ENCODE assay signal across 1 cellular context in the genomic region with DNA sequence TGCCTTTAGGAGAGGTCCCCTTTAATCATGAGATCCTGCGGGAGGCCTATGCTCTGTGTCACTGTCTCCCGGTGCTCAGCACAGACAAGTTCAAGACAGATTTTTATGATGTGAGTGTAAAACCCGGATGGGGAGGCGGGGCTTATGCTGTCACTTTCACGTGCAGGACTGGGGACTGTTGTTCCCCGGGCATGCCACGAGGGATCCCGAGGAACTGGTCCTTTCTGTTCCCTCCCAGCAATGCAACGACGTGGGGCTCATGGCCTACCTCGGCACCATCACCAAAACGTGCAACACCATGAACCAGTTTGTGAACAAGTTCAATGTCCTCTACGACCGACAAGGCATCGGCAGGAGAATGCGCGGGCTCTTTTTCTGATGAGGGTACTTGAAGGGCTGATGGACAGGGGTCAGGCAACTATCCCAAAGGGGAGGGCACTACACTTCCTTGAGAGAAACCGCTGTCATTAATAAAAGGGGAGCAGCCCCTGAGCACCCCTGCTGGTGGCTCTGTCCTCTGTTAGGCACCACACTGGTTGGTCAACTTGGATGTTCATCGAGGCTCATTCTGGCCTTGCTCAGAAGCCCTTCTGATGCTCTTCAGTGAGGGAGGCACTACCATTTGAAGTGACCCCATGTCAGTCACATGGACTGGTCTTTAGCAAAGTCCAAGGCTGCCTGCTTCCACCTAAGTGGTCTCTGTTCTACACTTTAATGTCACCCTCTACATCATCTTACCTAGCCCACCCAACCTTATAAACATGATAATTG.
TF ChIP-seq lines count a peak whose summit lies in the region.

No MANE protein-coding gene starts in this region.

TF ChIP-seq in K562, 482 proteins besides CTCF, POLR2A, EP300 and RAD21 (continues in another document):
- no peak for TF ChIP-seq ZKSCAN1 (IDR thresholded peaks at IDR 0.05; ENCODE audit: low read depth, low read length)
- no peak for TF ChIP-seq NR4A1 (CRISPR knock-in tag; IDR thresholded peaks at IDR 0.05)
- TF ChIP-seq NR4A1 (tag; IDR thresholded peaks at IDR 0.05) = no peak
- TF ChIP-seq, protein P1, sequence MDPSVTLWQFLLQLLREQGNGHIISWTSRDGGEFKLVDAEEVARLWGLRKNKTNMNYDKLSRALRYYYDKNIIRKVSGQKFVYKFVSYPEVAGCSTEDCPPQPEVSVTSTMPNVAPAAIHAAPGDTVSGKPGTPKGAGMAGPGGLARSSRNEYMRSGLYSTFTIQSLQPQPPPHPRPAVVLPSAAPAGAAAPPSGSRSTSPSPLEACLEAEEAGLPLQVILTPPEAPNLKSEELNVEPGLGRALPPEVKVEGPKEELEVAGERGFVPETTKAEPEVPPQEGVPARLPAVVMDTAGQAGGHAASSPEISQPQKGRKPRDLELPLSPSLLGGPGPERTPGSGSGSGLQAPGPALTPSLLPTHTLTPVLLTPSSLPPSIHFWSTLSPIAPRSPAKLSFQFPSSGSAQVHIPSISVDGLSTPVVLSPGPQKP (CRISPR knock-in tag; IDR thresholded peaks at IDR 0.05) = no peak
- TF ChIP-seq PHB (CRISPR knock-in tag; IDR thresholded peaks at IDR 0.05) = peak; percentile 86; the same call in 1 of the 2 replicates
- no peak for TF ChIP-seq PRMT5 (CRISPR knock-in tag; IDR thresholded peaks at IDR 0.05)
- TF ChIP-seq NR3C1 (CRISPR knock-in tag; IDR thresholded peaks at IDR 0.05) = no peak
- TF ChIP-seq PHF8 (IDR thresholded peaks at IDR 0.05; ENCODE audit: borderline replicate concordance, low read length) = no peak
- no peak for TF ChIP-seq STAG1 (CRISPR knock-in tag; IDR thresholded peaks at IDR 0.05; ENCODE audit: borderline replicate concordance)
- TF ChIP-seq NCOR1 (IDR thresholded peaks at IDR 0.05) = 0 out of 2 replicates have a peak, but pooled peaks have one; percentile 4
- TF ChIP-seq FOXO4 (CRISPR knock-in tag; IDR thresholded peaks at IDR 0.05) = peak; percentile 26; the same call in 1 of the 2 replicates
- TF ChIP-seq, protein P2, sequence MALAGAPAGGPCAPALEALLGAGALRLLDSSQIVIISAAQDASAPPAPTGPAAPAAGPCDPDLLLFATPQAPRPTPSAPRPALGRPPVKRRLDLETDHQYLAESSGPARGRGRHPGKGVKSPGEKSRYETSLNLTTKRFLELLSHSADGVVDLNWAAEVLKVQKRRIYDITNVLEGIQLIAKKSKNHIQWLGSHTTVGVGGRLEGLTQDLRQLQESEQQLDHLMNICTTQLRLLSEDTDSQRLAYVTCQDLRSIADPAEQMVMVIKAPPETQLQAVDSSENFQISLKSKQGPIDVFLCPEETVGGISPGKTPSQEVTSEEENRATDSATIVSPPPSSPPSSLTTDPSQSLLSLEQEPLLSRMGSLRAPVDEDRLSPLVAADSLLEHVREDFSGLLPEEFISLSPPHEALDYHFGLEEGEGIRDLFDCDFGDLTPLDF (CRISPR knock-in tag; IDR thresholded peaks at IDR 0.05) = no peak
- 0 out of 2 replicates have a peak, but pooled peaks have one; percentile 45 for TF ChIP-seq RUNX1 (IDR thresholded peaks at IDR 0.05; ENCODE audit: low read depth)
- TF ChIP-seq ZNF764 (CRISPR knock-in tag; IDR thresholded peaks at IDR 0.05; ENCODE audit: low read depth) = 0 out of 2 replicates have a peak, but pooled peaks have one; percentile 37
- no peak for TF ChIP-seq ZNF408 (CRISPR knock-in tag; IDR thresholded peaks at IDR 0.05; ENCODE audit: low read depth)
- TF ChIP-seq, protein P3, sequence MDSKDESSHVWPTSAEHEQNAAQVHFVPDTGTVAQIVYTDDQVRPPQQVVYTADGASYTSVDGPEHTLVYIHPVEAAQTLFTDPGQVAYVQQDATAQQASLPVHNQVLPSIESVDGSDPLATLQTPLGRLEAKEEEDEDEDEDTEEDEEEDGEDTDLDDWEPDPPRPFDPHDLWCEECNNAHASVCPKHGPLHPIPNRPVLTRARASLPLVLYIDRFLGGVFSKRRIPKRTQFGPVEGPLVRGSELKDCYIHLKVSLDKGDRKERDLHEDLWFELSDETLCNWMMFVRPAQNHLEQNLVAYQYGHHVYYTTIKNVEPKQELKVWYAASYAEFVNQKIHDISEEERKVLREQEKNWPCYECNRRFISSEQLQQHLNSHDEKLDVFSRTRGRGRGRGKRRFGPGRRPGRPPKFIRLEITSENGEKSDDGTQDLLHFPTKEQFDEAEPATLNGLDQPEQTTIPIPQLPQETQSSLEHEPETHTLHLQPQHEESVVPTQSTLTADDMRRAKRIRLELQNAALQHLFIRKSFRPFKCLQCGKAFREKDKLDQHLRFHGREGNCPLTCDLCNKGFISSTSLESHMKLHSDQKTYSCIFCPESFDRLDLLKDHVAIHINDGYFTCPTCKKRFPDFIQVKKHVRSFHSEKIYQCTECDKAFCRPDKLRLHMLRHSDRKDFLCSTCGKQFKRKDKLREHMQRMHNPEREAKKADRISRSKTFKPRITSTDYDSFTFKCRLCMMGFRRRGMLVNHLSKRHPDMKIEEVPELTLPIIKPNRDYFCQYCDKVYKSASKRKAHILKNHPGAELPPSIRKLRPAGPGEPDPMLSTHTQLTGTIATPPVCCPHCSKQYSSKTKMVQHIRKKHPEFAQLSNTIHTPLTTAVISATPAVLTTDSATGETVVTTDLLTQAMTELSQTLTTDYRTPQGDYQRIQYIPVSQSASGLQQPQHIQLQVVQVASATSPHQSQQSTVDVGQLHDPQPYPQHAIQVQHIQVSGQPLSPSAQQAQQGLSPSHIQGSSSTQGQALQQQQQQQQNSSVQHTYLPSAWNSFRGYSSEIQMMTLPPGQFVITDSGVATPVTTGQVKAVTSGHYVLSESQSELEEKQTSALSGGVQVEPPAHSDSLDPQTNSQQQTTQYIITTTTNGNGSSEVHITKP (IDR thresholded peaks at IDR 0.05; ENCODE audit: partially characterized antibody) = peak; percentile 24
- TF ChIP-seq ZZZ3 (IDR thresholded peaks at IDR 0.05) = no peak
- TF ChIP-seq PML (IDR thresholded peaks at IDR 0.05; ENCODE audit: low read length) = peak; percentile 63
- no peak for TF ChIP-seq MYC (IDR thresholded peaks at IDR 0.05; ENCODE audit: low read depth, low read length)
- TF ChIP-seq MYC (CRISPR knock-in tag; IDR thresholded peaks at IDR 0.05; ENCODE audit: borderline replicate concordance, low read depth) = 0 out of 2 replicates have a peak, but pooled peaks have one; percentile 32
- TF ChIP-seq ZNF184 (CRISPR knock-in tag; IDR thresholded peaks at IDR 0.05) = no peak
- peak; percentile 72 for TF ChIP-seq RBFOX2 (IDR thresholded peaks at IDR 0.05; ENCODE audit: low read depth, low read length)
- TF ChIP-seq TOE1 (IDR thresholded peaks at IDR 0.05; ENCODE audit: borderline replicate concordance) = no peak
- TF ChIP-seq TOE1 (CRISPR knock-in tag; IDR thresholded peaks at IDR 0.05; ENCODE audit: borderline replicate concordance, low read depth) = no peak
- TF ChIP-seq FOXK1 (CRISPR knock-in tag; IDR thresholded peaks at IDR 0.05; ENCODE audit: borderline replicate concordance) = 0 out of 2 replicates have a peak, but pooled peaks have one; percentile 42
- peak; percentile 70 for TF ChIP-seq POLR2B (IDR thresholded peaks at IDR 0.05; ENCODE audit: low read depth, partially characterized antibody)
- no peak for TF ChIP-seq MEIS2 (IDR thresholded peaks at IDR 0.05; ENCODE audit: partially characterized antibody)
- TF ChIP-seq HBP1 (CRISPR knock-in tag; IDR thresholded peaks at IDR 0.05) = peak; percentile 57; the same call in 1 of the 2 replicates
- TF ChIP-seq POLR2AphosphoS2 (IDR thresholded peaks at IDR 0.05; ENCODE audit: low read length) = peak; percentile 89; the same call in 1 of the 2 replicates
- 0 out of 2 replicates have a peak, but pooled peaks have one; percentile 61 for TF ChIP-seq XRCC5 (IDR thresholded peaks at IDR 0.05; ENCODE audit: low read depth, low read length)
- TF ChIP-seq ATF4 (CRISPR knock-in tag; IDR thresholded peaks at IDR 0.05) = no peak
- TF ChIP-seq ZNF639 (CRISPR knock-in tag; conservative IDR thresholded peaks at IDR 0.05 in 1 of 2, IDR thresholded peaks at IDR 0.05 in 1 of 2) = no peak
- TF ChIP-seq U2AF2 (optimal IDR thresholded peaks at IDR 0.05; ENCODE audit: low read depth, low read length) = no peak
- 0 out of 2 replicates have a peak, but pooled peaks have one; percentile 12 for TF ChIP-seq CREM (IDR thresholded peaks at IDR 0.05; ENCODE audit: low read depth)
- TF ChIP-seq, protein P4, sequence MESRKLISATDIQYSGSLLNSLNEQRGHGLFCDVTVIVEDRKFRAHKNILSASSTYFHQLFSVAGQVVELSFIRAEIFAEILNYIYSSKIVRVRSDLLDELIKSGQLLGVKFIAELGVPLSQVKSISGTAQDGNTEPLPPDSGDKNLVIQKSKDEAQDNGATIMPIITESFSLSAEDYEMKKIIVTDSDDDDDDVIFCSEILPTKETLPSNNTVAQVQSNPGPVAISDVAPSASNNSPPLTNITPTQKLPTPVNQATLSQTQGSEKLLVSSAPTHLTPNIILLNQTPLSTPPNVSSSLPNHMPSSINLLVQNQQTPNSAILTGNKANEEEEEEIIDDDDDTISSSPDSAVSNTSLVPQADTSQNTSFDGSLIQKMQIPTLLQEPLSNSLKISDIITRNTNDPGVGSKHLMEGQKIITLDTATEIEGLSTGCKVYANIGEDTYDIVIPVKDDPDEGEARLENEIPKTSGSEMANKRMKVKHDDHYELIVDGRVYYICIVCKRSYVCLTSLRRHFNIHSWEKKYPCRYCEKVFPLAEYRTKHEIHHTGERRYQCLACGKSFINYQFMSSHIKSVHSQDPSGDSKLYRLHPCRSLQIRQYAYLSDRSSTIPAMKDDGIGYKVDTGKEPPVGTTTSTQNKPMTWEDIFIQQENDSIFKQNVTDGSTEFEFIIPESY (CRISPR knock-in tag; IDR thresholded peaks at IDR 0.05) = peak; percentile 39; the same call in 1 of the 2 replicates
- TF ChIP-seq, protein P5, sequence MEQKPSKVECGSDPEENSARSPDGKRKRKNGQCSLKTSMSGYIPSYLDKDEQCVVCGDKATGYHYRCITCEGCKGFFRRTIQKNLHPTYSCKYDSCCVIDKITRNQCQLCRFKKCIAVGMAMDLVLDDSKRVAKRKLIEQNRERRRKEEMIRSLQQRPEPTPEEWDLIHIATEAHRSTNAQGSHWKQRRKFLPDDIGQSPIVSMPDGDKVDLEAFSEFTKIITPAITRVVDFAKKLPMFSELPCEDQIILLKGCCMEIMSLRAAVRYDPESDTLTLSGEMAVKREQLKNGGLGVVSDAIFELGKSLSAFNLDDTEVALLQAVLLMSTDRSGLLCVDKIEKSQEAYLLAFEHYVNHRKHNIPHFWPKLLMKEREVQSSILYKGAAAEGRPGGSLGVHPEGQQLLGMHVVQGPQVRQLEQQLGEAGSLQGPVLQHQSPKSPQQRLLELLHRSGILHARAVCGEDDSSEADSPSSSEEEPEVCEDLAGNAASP (IDR thresholded peaks at IDR 0.05) = no peak
- TF ChIP-seq NFYB (IDR thresholded peaks at IDR 0.05; ENCODE audit: extremely low read depth, insufficient read length) = no peak
- TF ChIP-seq ZNF444 (CRISPR knock-in tag; IDR thresholded peaks at IDR 0.05) = 0 out of 2 replicates have a peak, but pooled peaks have one; percentile 36
- no peak for TF ChIP-seq ZFP30 (CRISPR knock-in tag; IDR thresholded peaks at IDR 0.05; ENCODE audit: borderline replicate concordance)
- peak; percentile 54 for TF ChIP-seq MXI1 (IDR thresholded peaks at IDR 0.05; ENCODE audit: low read depth, low read length)
- TF ChIP-seq ZNF507 (tag; conservative IDR thresholded peaks at IDR 0.05) = no peak
- no peak for TF ChIP-seq ZNF79 (CRISPR knock-in tag; IDR thresholded peaks at IDR 0.05; ENCODE audit: low read depth)
- TF ChIP-seq, protein P6, sequence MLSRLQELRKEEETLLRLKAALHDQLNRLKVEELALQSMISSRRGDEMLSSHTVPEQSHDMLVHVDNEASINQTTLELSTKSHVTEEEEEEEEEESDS (CRISPR knock-in tag; IDR thresholded peaks at IDR 0.05) = no peak
- no peak for TF ChIP-seq RBM34 (IDR thresholded peaks at IDR 0.05; ENCODE audit: borderline replicate concordance, insufficient read depth, low read length)
- no peak; the same call in 1 of the 2 replicates for TF ChIP-seq ZBED1 (IDR thresholded peaks at IDR 0.05)
- TF ChIP-seq ZNF583 (CRISPR knock-in tag; IDR thresholded peaks at IDR 0.05) = no peak
- TF ChIP-seq FOXA1 (IDR thresholded peaks at IDR 0.05; ENCODE audit: borderline replicate concordance) = no peak
